Comparison of ENCODE assay signal across 23 cellular contexts in the genomic region with DNA sequence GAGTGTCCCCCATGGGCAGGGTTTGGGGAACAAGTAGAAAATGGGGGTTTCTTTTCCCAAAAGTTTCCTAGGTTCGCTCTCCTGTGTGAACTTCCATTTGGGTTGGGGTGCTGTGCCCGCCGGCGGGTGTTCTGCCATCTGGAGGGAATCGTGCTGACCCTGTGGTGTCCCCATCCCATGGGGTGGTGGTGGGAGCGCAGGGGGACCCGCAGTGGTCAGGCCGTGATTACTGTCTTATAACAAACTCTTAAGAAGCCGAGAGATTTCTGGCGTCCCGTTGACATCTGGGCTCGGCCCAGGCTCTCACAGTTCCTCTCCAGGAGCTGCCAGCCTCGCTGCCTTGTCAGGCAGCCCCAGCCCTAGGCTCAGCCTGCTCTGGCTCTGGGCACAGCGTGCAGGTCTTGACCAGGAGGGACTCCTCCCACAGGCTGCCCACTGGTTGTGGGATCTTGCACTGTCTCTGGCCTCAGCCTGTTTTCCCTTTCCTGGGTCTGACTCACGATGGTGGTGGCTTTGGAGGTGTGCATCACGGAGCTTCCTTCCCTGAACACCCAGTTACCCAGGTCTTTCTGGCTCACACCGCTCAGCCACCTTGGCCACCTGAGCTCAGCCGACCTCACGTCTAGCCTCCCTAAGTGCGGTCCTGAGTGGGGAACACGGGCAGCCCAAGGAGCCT. TPM values are rescaled to one million over a fixed set of nuclear protein-coding genes. Genes with fewer than 3 reads are reported as not detected.
A peak's percentile ranks its signal among the peaks of the same experiment; 100 is the strongest.
DNase-seq lines count a peak whose midpoint lies in the region; ATAC-seq and TF ChIP-seq lines count a peak whose summit lies in the region.
"Had no signal": no experiment of that assay in that cellular context is flagged by ENCODE, and none has a peak within 500 bp of the region (broad histone marks: within the 10 kb centered on the region; RNA-seq: fewer than 3 reads in every experiment).

No MANE protein-coding gene starts in this region.

- no peaks in the 10 kb centered on the region for H3K27me3 Mint-ChIP-seq in progenitor cell of endocrine pancreas
- H3K27me3 Mint-ChIP-seq: activated B cell treated with CpG ODN at 0.5 μM for 24 hours; activated CD4-positive, alpha-beta memory T cell treated with anti-CD3 and anti-CD28 coated beads, Interleukin-2, amount 10 ng/mL, durations not matched to agents 7 days and 5 days had no signal

- H3K4me1 ChIP-seq in RWPE2 (ENCODE audit: insufficient read depth, poor library complexity, severe bottlenecking): no peaks in the 10 kb centered on the region
- H3K4me1 ChIP-seq: adrenal gland had no signal

- H3K9me3 Mint-ChIP-seq in progenitor cell of endocrine pancreas (ENCODE audit: low read depth): no peaks in the 10 kb centered on the region
- H3K9me3 Mint-ChIP-seq: activated B cell treated with CpG ODN at 0.5 μM for 24 hours; activated CD4-positive, alpha-beta memory T cell treated with anti-CD3 and anti-CD28 coated beads, Interleukin-2, amount 10 ng/mL, durations not matched to agents 7 days and 5 days; immature natural killer cell had no signal

- H3K27ac Mint-ChIP-seq in progenitor cell of endocrine pancreas: peak overlapping the region; percentile 67
- H3K27ac Mint-ChIP-seq: activated B cell treated with CpG ODN at 0.5 μM for 24 hours; activated CD4-positive, alpha-beta memory T cell treated with anti-CD3 and anti-CD28 coated beads, Interleukin-2, amount 10 ng/mL, durations not matched to agents 7 days and 5 days; immature natural killer cell had no signal

- TF ChIP-seq CTCF in RWPE2 (IDR thresholded peaks at IDR 0.05; ENCODE audit: poor library complexity, severe bottlenecking) (no peak), epithelial cell of esophagus (IDR thresholded peaks at IDR 0.05; ENCODE audit: insufficient read depth, low read depth, low read length, missing control alignments) (no peak), progenitor cell of endocrine pancreas (IDR thresholded peaks at IDR 0.05; ENCODE audit: unreplicated experiment) (no peak)

- no peaks in the 10 kb centered on the region for H3K9me3 ChIP-seq in RWPE2 (ENCODE audit: severe bottlenecking)
- H3K9me3 ChIP-seq: adrenal gland, thoracic aorta had no signal

- no peak overlapping the region for H3K4me3 ChIP-seq in RWPE2 (ENCODE audit: severe bottlenecking)
- H3K4me3 ChIP-seq in epithelial cell of esophagus (ENCODE audit: low read length): no peak overlapping the region
- H3K4me3 ChIP-seq: adrenal gland, hepatocyte, smooth muscle cell, thoracic aorta had no signal

- no peak overlapping the region for H3K27ac ChIP-seq in RWPE2 (ENCODE audit: poor library complexity, severe bottlenecking)
- H3K27ac ChIP-seq: adrenal gland, hepatocyte, thoracic aorta had no signal

- ATAC-seq in RWPE2 (ENCODE audit: low read depth): peak; percentile 52; the same call in 2 of the 3 replicates
- ATAC-seq in HG03457 (IDR thresholded peaks at IDR 0.05; ENCODE audit: unreplicated experiment): no peak

- H3K27me3 ChIP-seq in RWPE2 (ENCODE audit: insufficient read depth, poor library complexity, severe bottlenecking): no peaks in the 10 kb centered on the region
- H3K27me3 ChIP-seq: adrenal gland, hepatocyte had no signal

- H3K4me3 Mint-ChIP-seq in progenitor cell of endocrine pancreas (ENCODE audit: low read depth): no peak overlapping the region
- H3K4me3 Mint-ChIP-seq: activated B cell treated with CpG ODN at 0.5 μM for 24 hours; activated CD4-positive, alpha-beta memory T cell treated with anti-CD3 and anti-CD28 coated beads, Interleukin-2, amount 10 ng/mL, durations not matched to agents 7 days and 5 days; immature natural killer cell had no signal

- H3K4me1 Mint-ChIP-seq in progenitor cell of endocrine pancreas (ENCODE audit: low read depth): no peaks in the 10 kb centered on the region
- H3K4me1 Mint-ChIP-seq: activated CD4-positive, alpha-beta memory T cell treated with anti-CD3 and anti-CD28 coated beads, Interleukin-2, amount 10 ng/mL, durations not matched to agents 7 days and 5 days had no signal

- H3K36me3 ChIP-seq in RWPE2 (ENCODE audit: low read depth): peaks cover 14% of the 10 kb centered on the region

- peaks cover 3% of the 10 kb centered on the region for H3K36me3 Mint-ChIP-seq in progenitor cell of endocrine pancreas (ENCODE audit: insufficient read depth)

- DNase-seq in HPDE6-E6E7 (ENCODE audit: extremely low spot score) (peak; percentile 37), RWPE2 (ENCODE audit: low spot score) (no peak), epithelial cell of esophagus (ENCODE audit: low read depth) (peak; percentile 58), progenitor cell of endocrine pancreas (ENCODE audit: low spot score, unreplicated experiment) (no peak), activated T-cell treated with anti-CD3 and anti-CD28 coated beads for 4 hours (no peak), SKM-1 (lab: John Stamatoyannopoulos, UW; ENCODE audit: unreplicated experiment) (no peak)
- DNase-seq: activated B cell treated with CpG ODN at 0.5 μM for 24 hours; activated CD4-positive, alpha-beta memory T cell treated with anti-CD3 and anti-CD28 coated beads, Interleukin-2, amount 10 ng/mL, durations not matched to agents 7 days and 5 days; activated gamma-delta T cell treated with Interleukin-2 at 50 U/mL for 16 hours; adrenal gland; DMS79 treated with DMSO at 0.1 percent for 48 hours; foreskin melanocyte; immature natural killer cell; KBM-7; NCI-H1436 treated with DMSO at 0.1 percent for 48 hours; NCI-H524; NK-92 treated with Interleukin-12 subunit alpha and Interleukin-12 subunit beta, amount 100 ng/mL, for 24 hours; occipital lobe; stimulated activated naive CD4-positive, alpha-beta T cell had no signal

RNA-seq across cellular contexts. Expression of a gene that starts 34.5 kb away (rescaled TPM):
- 116 and 119 TPM in 2 replicates for total RNA-seq in progenitor cell of endocrine pancreas

RNA-seq across cellular contexts. Expression of a gene that starts 35.0 kb away (rescaled TPM):
- 152 and 156 TPM in 2 replicates for total RNA-seq in progenitor cell of endocrine pancreas

RNA-seq across cellular contexts. Expression of a gene that starts 37.9 kb away (rescaled TPM):
- total RNA-seq in progenitor cell of endocrine pancreas: 102 and 106 TPM in 2 replicates

RNA-seq across cellular contexts. Expression of a gene that starts 47.5 kb away (rescaled TPM):
- total RNA-seq in progenitor cell of endocrine pancreas: 58.4 and 71.3 TPM in 2 replicates
- total RNA-seq: occipital lobe had no signal

RNA-seq across cellular contexts. Expression of a gene that starts 50.2 kb away (rescaled TPM):
- total RNA-seq in progenitor cell of endocrine pancreas: 123 and 131 TPM in 2 replicates

Comparison
In these comparisons a context has a peak if more than half of its experiments do, and no peak if none do; other contexts are left out.
1. DNase-seq: peak in HPDE6-E6E7 (single experiment) and epithelial cell of esophagus (single experiment); none in RWPE2 (single experiment), progenitor cell of endocrine pancreas (single experiment), activated T-cell treated with anti-CD3 and anti-CD28 coated beads for 4 hours (single experiment) and SKM-1 (single experiment).